In genomic region chr13:30927188-30927587, GRCh38 we compare ENCODE assay signal across 6 cellular contexts. TPM values are rescaled to one million over a fixed set of nuclear protein-coding genes. Genes with fewer than 3 reads are reported as not detected.
"Had no signal": no experiment of that assay in that cellular context is flagged by ENCODE, and none has a peak within 500 bp of the region (broad histone marks: within the 10 kb centered on the region; RNA-seq: fewer than 3 reads in every experiment).

No MANE protein-coding gene starts in this region.

RNA-seq across cellular contexts. Expression of gene TEX26, which starts 5.3 kb away (rescaled TPM):
- total RNA-seq: activated CD8-positive, alpha-beta memory T cell treated with anti-CD3 and anti-CD28 coated beads, Interleukin-2, amount 10 ng/mL, durations not matched to agents 7 days and 5 days; colonic mucosa; left ventricle myocardium superior; prostate gland; thoracic aorta; upper lobe of right lung had no signal
